In the genomic region with DNA sequence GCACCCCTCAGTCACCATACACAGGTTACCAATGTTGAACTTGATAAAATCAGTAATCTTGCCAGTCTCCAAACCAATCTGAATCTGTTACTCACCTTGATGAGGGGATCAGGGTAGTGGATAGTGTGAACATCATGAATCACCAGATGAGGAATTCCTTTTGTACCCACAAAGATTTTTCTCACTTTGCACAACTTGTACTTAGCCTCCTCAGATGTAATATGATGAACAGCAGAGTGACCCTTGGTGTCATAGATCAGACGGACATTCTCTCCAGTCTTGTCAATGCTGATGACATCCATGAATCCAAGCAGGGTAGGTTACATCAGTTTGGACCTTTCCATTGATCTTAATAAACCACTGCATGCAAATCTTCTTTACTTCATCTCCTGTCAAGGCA, we compare ENCODE assay signal across 20 cellular contexts.
"Had no signal": no experiment of that assay in that cellular context is flagged by ENCODE, and none has a peak within 500 bp of the region (broad histone marks: within the 10 kb centered on the region; RNA-seq: fewer than 3 reads in every experiment).

No MANE protein-coding gene starts in this region.

- H3K4me3 ChIP-seq: esophagus muscularis mucosa, lung had no signal

- H3K9me3 ChIP-seq: esophagus muscularis mucosa had no signal

- ATAC-seq: activated naive CD8-positive, alpha-beta T cell treated with anti-CD3 and anti-CD28 coated beads, Interleukin-2, amount 50 U/mL, for 24 hours; activated T-helper 17 cell treated with anti-CD3 and anti-CD28 coated beads, Interleukin-2, amount 50 U/mL, for 72 hours; left lobe of liver; WTC11 had no signal

- H3K27ac ChIP-seq: esophagus muscularis mucosa had no signal

- H3K4me1 ChIP-seq: esophagus muscularis mucosa had no signal

- DNase-seq: activated CD4-positive, alpha-beta memory T cell treated with anti-CD3 and anti-CD28 coated beads for 36 hours; activated CD4-positive, alpha-beta T cell treated with anti-CD3 and anti-CD28 coated beads for 4 hours; activated naive CD4-positive, alpha-beta T cell treated with anti-CD3 and anti-CD28 coated beads, Interleukin-2, amount 10 ng/mL, durations not matched to agents 7 days and 5 days; activated naive CD8-positive, alpha-beta T cell treated with anti-CD3 and anti-CD28 coated beads, Interleukin-2, amount 50 U/mL, for 24 hours; aorta; cerebellar nuclear complex; effector CD4-positive, alpha-beta T cell; glutamatergic neuron; hippocampal formation; islet precursor cell; nucleus accumbens; stimulated activated CD4-positive, alpha-beta T cell treated with anti-CD3 and anti-CD28 coated beads, Interleukin-15, amount 100 ng/mL, for 24 hours; stimulated activated CD4-positive, alpha-beta T cell treated with anti-CD3 and anti-CD28 coated beads, Interleukin-2, amount 100 ng/mL, for 48 hours; trophoblast cell had no signal

- H3K36me3 ChIP-seq: esophagus muscularis mucosa had no signal

- FAIRE-seq: TTC549 had no signal
